ENCODE assay signal across 15 cellular contexts in the genomic region with DNA sequence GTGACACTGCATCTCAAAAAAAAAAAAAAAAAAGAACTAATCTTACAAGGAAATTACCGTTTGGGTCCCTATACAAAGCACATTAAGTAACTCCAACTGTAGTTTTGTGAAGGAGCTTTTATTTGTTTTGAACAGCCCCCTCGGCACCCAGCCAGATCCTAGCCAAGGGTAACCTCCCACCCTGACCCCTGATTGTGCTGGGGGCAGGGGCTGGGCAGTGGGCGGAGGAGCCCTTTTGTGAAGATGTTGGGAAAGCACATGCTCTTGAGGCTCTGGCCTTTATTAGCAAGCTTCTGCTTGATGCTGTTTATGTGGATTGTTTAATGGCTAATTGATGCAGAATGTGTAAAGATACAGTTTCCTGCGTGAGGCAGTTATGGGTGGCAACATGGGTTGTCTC.
A peak's percentile ranks its signal among the peaks of the same experiment; 100 is the strongest.
DNase-seq lines count a peak whose midpoint lies in the region; ATAC-seq lines count a peak whose summit lies in the region.
"Had no signal": no experiment of that assay in that cellular context is flagged by ENCODE, and none has a peak within 500 bp of the region (broad histone marks: within the 10 kb centered on the region; RNA-seq: fewer than 3 reads in every experiment).

No MANE protein-coding gene starts in this region.

- intact Hi-C loops in sciatic nerve (cut with DNase I) = no loop called here

- ATAC-seq in sciatic nerve = no peak

- DNase-seq in COR-L47 (lab: John Stamatoyannopoulos, UW) (peak; percentile 8), NCI-H2227 (lab: John Stamatoyannopoulos, UW; ENCODE audit: unreplicated experiment) (peak; percentile 69), ecto neural progenitor cell (ENCODE audit: low spot score) (peak; percentile 52), sciatic nerve (ENCODE audit: low spot score) (peak; percentile 58), GOT3 (lab: John Stamatoyannopoulos, UW) (no peak), NCI-H226 (no peak)
- DNase-seq in central memory CD4-positive, alpha-beta T cell = no peak
- DNase-seq: 8988T; ACHN; C1 segment of cervical spinal cord; CD4-positive, alpha-beta T cell; DMS79; HCEC 1CT; IMR-90; KBM-7 had no signal

Comparison
In these comparisons a context has a peak if more than half of its experiments do, and no peak if none do; other contexts are left out.
1. DNase-seq: peak in COR-L47 (single experiment), NCI-H2227 (single experiment), ecto neural progenitor cell (single experiment) and sciatic nerve (single experiment); none in GOT3 (single experiment), central memory CD4-positive, alpha-beta T cell (single experiment) and NCI-H226 (single experiment).